Comparison of ENCODE assay signal across 25 cellular contexts in genomic region chr1:38777464-38777957, GRCh38.
"Had no signal": no experiment of that assay in that cellular context is flagged by ENCODE, and none has a peak within 500 bp of the region (broad histone marks: within the 10 kb centered on the region; RNA-seq: fewer than 3 reads in every experiment).

No MANE protein-coding gene starts in this region.

- H3K27me3 ChIP-seq: Peyer's patch, SJSA1 had no signal

- ATAC-seq: SK-N-SH treated with all-trans-retinoic acid at 6 μM for 48 hours had no signal

- H3K4me1 Mint-ChIP-seq: activated B cell treated with CpG ODN at 0.5 μM for 24 hours; activated CD4-positive, alpha-beta memory T cell treated with anti-CD3 and anti-CD28 coated beads, Interleukin-2, amount 10 ng/mL, durations not matched to agents 7 days and 5 days; activated CD4-positive, alpha-beta T cell treated with anti-CD3 and anti-CD28 coated beads, Interleukin-2, amount 10 ng/mL, durations not matched to agents 7 days and 5 days; activated naive CD8-positive, alpha-beta T cell treated with anti-CD3 and anti-CD28 coated beads, Interleukin-2, amount 10 ng/mL, durations not matched to agents 7 days and 5 days had no signal

- H3K36me3 Mint-ChIP-seq: activated naive CD8-positive, alpha-beta T cell treated with anti-CD3 and anti-CD28 coated beads, Interleukin-2, amount 10 ng/mL, durations not matched to agents 7 days and 5 days had no signal

- H3K36me3 ChIP-seq: adrenal gland, Peyer's patch, SJSA1 had no signal

- H3K27ac Mint-ChIP-seq: activated B cell treated with CpG ODN at 0.5 μM for 24 hours; activated CD4-positive, alpha-beta memory T cell treated with anti-CD3 and anti-CD28 coated beads, Interleukin-2, amount 10 ng/mL, durations not matched to agents 7 days and 5 days; activated CD4-positive, alpha-beta T cell treated with anti-CD3 and anti-CD28 coated beads, Interleukin-2, amount 10 ng/mL, durations not matched to agents 7 days and 5 days; activated naive CD8-positive, alpha-beta T cell treated with anti-CD3 and anti-CD28 coated beads, Interleukin-2, amount 10 ng/mL, durations not matched to agents 7 days and 5 days; T-helper 1 cell treated with Interleukin-12 subunit alpha and Interleukin-12 subunit beta and Interleukin-4 antibody, amounts not matched to agents 30 μg/mL and 1 μg/mL, for 36 hours had no signal

- H3K4me3 ChIP-seq: adrenal gland, Peyer's patch, SJSA1 had no signal

- H3K9me3 ChIP-seq: adrenal gland, Peyer's patch, SJSA1 had no signal

- H3K27ac ChIP-seq: adrenal gland, Peyer's patch, SJSA1 had no signal

- H3K4me3 Mint-ChIP-seq: activated B cell treated with CpG ODN at 0.5 μM for 24 hours; activated CD4-positive, alpha-beta memory T cell treated with anti-CD3 and anti-CD28 coated beads, Interleukin-2, amount 10 ng/mL, durations not matched to agents 7 days and 5 days; activated CD4-positive, alpha-beta T cell treated with anti-CD3 and anti-CD28 coated beads, Interleukin-2, amount 10 ng/mL, durations not matched to agents 7 days and 5 days; activated naive CD8-positive, alpha-beta T cell treated with anti-CD3 and anti-CD28 coated beads, Interleukin-2, amount 10 ng/mL, durations not matched to agents 7 days and 5 days; T-helper 1 cell treated with Interleukin-12 subunit alpha and Interleukin-12 subunit beta and Interleukin-4 antibody, amounts not matched to agents 30 μg/mL and 1 μg/mL, for 36 hours had no signal

- H3K4me1 ChIP-seq: adrenal gland, Peyer's patch had no signal

- H3K9me3 Mint-ChIP-seq: activated B cell treated with CpG ODN at 0.5 μM for 24 hours; activated CD4-positive, alpha-beta memory T cell treated with anti-CD3 and anti-CD28 coated beads, Interleukin-2, amount 10 ng/mL, durations not matched to agents 7 days and 5 days; activated CD4-positive, alpha-beta T cell treated with anti-CD3 and anti-CD28 coated beads, Interleukin-2, amount 10 ng/mL, durations not matched to agents 7 days and 5 days; activated naive CD8-positive, alpha-beta T cell treated with anti-CD3 and anti-CD28 coated beads, Interleukin-2, amount 10 ng/mL, durations not matched to agents 7 days and 5 days; T-helper 1 cell treated with Interleukin-12 subunit alpha and Interleukin-12 subunit beta and Interleukin-4 antibody, amounts not matched to agents 30 μg/mL and 1 μg/mL, for 36 hours had no signal

- DNase-seq: activated B cell treated with CpG ODN at 0.5 μM for 24 hours; activated CD4-positive, alpha-beta memory T cell treated with anti-CD3 and anti-CD28 coated beads, Interleukin-2, amount 10 ng/mL, durations not matched to agents 7 days and 5 days; activated CD4-positive, alpha-beta T cell treated with anti-CD3 and anti-CD28 coated beads for 1 hour; activated CD4-positive, alpha-beta T cell treated with anti-CD3 and anti-CD28 coated beads, Interleukin-2, amount 10 ng/mL, durations not matched to agents 7 days and 5 days; activated CD8-positive, alpha-beta memory T cell treated with anti-CD3 and anti-CD28 coated beads, Interleukin-2, amount 50 U/mL, for 48 hours; activated naive CD4-positive, alpha-beta T cell treated with anti-CD3 and anti-CD28 coated beads, Interleukin-2, amount 50 U/mL, for 16 hours; activated naive CD8-positive, alpha-beta T cell treated with anti-CD3 and anti-CD28 coated beads, Interleukin-2, amount 10 ng/mL, durations not matched to agents 7 days and 5 days; activated T-cell treated with anti-CD3 and anti-CD28 coated beads, Interleukin-2, amount 50 U/mL, for 1 hour; adrenal gland; anterior cingulate cortex; cerebellar nuclear complex; KG1; MV-4-11; NCI-H1092 treated with DMSO at 0.1 percent for 48 hours; NCI-H1436; NCI-H187; NCI-H2081; NCI-H510A treated with DMSO at 0.1 percent for 48 hours; NCI-H69; NK-92 treated with Interleukin-12 subunit alpha and Interleukin-12 subunit beta, amount 100 ng/mL, for 24 hours; Peyer's patch; SHP77 had no signal
